Comparison of ENCODE assay signal across 8 cellular contexts in the genomic region with DNA sequence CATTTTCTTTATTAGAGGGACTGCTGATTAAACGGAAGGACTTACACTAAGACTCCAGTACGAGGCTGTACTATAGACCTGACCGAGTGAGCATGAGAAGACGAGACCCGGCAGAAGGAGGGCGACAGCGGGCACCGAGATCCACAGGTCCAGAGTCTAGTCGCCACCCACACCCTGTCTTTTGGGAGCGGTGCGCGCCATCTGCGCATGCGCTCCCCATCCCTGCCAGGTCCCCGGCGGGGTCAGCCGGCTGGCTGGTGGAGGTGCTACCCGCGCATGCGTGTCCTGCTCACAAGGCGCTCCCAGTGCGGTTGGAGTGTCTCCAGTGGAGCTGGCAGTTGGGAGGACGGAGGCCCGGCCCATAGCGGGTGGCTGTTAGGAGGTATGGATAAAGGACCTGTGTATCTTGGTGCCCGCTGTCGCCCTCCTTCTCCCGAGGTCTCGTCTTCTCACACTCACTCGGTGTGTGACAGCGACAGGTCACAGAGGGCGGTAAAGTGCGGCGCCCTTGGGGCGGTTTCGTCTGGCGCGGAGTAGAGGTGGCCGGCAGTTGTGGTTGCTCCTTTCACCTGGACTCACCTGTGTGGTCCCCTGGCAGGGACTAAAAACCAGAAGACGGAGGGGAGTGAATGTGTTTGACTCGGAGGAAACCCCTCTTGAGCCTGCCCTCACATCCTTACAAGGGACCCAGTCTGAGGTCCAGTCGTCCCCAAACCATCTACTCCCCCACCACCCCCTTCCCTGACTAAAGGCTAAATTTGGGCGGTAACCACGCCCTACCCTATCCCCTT. TPM values are rescaled to one million over a fixed set of nuclear protein-coding genes. Genes with fewer than 3 reads are reported as not detected.
DNase-seq lines count a peak whose midpoint lies in the region; ATAC-seq and TF ChIP-seq lines count a peak whose summit lies in the region.

No MANE protein-coding gene starts in this region.

- no peak overlapping the region for H3K27ac Mint-ChIP-seq in neural crest cell (ENCODE audit: unreplicated experiment)

- peaks cover 16% of the 10 kb centered on the region for H3K4me1 ChIP-seq in stomach smooth muscle (ENCODE audit: control insufficient read depth, insufficient read depth, low read length)

- H3K4me3 ChIP-seq in stomach smooth muscle (ENCODE audit: low read length in 2 of 2) = peak overlapping the region; percentile 71

- H3K27ac ChIP-seq in KOPT-K1 (ENCODE audit: low read depth, low read length, poor library complexity, severe bottlenecking) (peak overlapping the region; percentile 53), stomach smooth muscle (ENCODE audit: low read length) (no peak overlapping the region)

- peaks cover 0 to 19% of the 10 kb centered on the region in 2 donors for H3K27me3 ChIP-seq in stomach smooth muscle (ENCODE audit: control insufficient read depth in 1 of 2, insufficient read depth in 2 of 2, low read length in 2 of 2)

- peak; percentile 46 for ATAC-seq in GM21526 (IDR thresholded peaks at IDR 0.05; ENCODE audit: low FRiP score, unreplicated experiment)

- H3K4me3 Mint-ChIP-seq in neural crest cell = peak overlapping the region; percentile 78

- no peaks in the 10 kb centered on the region for H3K9me3 ChIP-seq in KOPT-K1 (ENCODE audit: insufficient read depth, low read length, poor library complexity, severe bottlenecking)
- H3K9me3 ChIP-seq in stomach smooth muscle (ENCODE audit: control insufficient read depth in 2 of 2, low read length in 2 of 2) = no peaks in the 10 kb centered on the region

- H3K9me3 Mint-ChIP-seq in neural crest cell = no peaks in the 10 kb centered on the region

- TF ChIP-seq CTCF in neural crest cell (conservative IDR thresholded peaks at IDR 0.05) = no peak

- peak overlapping the region; percentile 29 to 55 for H3K9ac ChIP-seq in stomach smooth muscle (ENCODE audit: low read length in 2 of 2)

- DNase-seq in COLO668 (lab: John Stamatoyannopoulos, UW; ENCODE audit: unreplicated experiment) (peak; percentile 92), RKO (ENCODE audit: low spot score) (peak; percentile 87), fibroblast of the conjunctiva (ENCODE audit: low read depth) (peak; percentile 67), neural crest cell (ENCODE audit: low read depth, low spot score) (peak; percentile 65)
- DNase-seq in activated effector memory CD4-positive, alpha-beta T cell treated with anti-CD3 and anti-CD28 coated beads, Interleukin-2, amount 50 U/mL, for 16 hours = peak; percentile 91

- H3K4me1 Mint-ChIP-seq in neural crest cell = peaks cover 8% of the 10 kb centered on the region

- H3K36me3 ChIP-seq in KOPT-K1 (ENCODE audit: insufficient read depth, low read length) (no peaks in the 10 kb centered on the region), stomach smooth muscle (ENCODE audit: control insufficient read depth in 2 of 2, insufficient read depth in 2 of 2, low read length in 2 of 2) (no peaks in the 10 kb centered on the region)

- H3K36me3 Mint-ChIP-seq in neural crest cell (ENCODE audit: low read depth) = no peaks in the 10 kb centered on the region

- H3K27me3 Mint-ChIP-seq in neural crest cell (ENCODE audit: low read depth) = peaks cover 31% of the 10 kb centered on the region

RNA-seq across cellular contexts. Expression of a gene that starts 7.6 kb away (rescaled TPM):
- total RNA-seq in neural crest cell = 135 and 137 TPM in 2 replicates

RNA-seq across cellular contexts. Expression of a gene that starts 19.1 kb away (rescaled TPM):
- 1.3 and 1.5 TPM in 2 replicates for total RNA-seq in neural crest cell

RNA-seq across cellular contexts. Expression of a gene that starts 19.3 kb away (rescaled TPM):
- total RNA-seq in neural crest cell = 129 and 153 TPM in 2 replicates
